21 cellular contexts compared by ENCODE assay signal in the genomic region with DNA sequence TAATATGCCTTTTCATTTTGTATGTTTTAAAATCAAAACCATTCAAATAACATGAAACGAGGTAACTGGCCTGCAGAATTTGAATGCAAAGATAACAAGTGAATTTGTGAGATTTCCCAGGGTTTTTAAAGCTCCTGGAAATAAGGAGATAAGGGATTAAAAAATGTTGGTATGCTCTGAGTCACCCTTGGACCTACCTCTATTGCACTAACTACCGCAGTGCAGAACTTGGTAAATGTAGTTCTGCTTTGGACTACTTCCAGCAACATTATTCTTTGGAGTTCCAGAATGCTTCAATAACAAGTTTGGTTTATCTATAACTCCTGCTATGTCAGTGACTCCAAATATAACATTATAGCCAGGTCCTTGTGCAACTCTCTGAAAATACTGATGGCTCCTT.
DNase-seq lines count a peak whose midpoint lies in the region; ATAC-seq and TF ChIP-seq lines count a peak whose summit lies in the region.
"Had no signal": no experiment of that assay in that cellular context is flagged by ENCODE, and none has a peak within 500 bp of the region (broad histone marks: within the 10 kb centered on the region; RNA-seq: fewer than 3 reads in every experiment).

No MANE protein-coding gene starts in this region.

- H3K27ac ChIP-seq in SK-N-SH (ENCODE audit: low read depth in 2 of 2, low read length in 1 of 2), result peak overlapping the region in 1 of 2 experiments; percentile 21; a peak in 1 of 4 replicates
- no peak overlapping the region for H3K27ac ChIP-seq in trophoblast cell (ENCODE audit: low read depth, low read length)
- no peak overlapping the region for H3K27ac ChIP-seq in body of pancreas
- no peak overlapping the region for H3K27ac ChIP-seq in spleen
- H3K27ac ChIP-seq: adrenal gland, left ventricle myocardium inferior, neural progenitor cell, psoas muscle had no signal

- H3K79me1 ChIP-seq in trophoblast cell (ENCODE audit: low read length), result no peaks in the 10 kb centered on the region

- H2BK12ac ChIP-seq in trophoblast cell (ENCODE audit: low read length), result no peak overlapping the region

- H4K20me1 ChIP-seq in SK-N-SH (ENCODE audit: insufficient read depth), result no peaks in the 10 kb centered on the region

- WGBS in SK-N-SH (ENCODE audit: low lambda C conversion rate), result 13% methylated on average over 2 of the region's 2 CpGs
- WGBS in trophoblast cell (ENCODE audit: extremely low coverage, insufficient coverage, insufficient read length), result no CpG with 5 or more reads among the region's 2 CpGs
- 30 to 47% methylated on average over 2 of the region's 2 CpGs for WGBS in body of pancreas, 2 donors
- WGBS in spleen, 5 donors, result 81 to 91% (median 87%) methylated on average over 2 of the region's 2 CpGs

- no peak overlapping the region for H4K91ac ChIP-seq in trophoblast cell (ENCODE audit: low read depth, low read length)

- H2AFZ ChIP-seq in SK-N-SH (ENCODE audit: low read depth) (no peak overlapping the region), trophoblast cell (ENCODE audit: insufficient read depth, low read length, poor library complexity) (no peak overlapping the region)
- H2AFZ ChIP-seq: neural progenitor cell had no signal

- no peak overlapping the region for H3K4ac ChIP-seq in trophoblast cell (ENCODE audit: low read depth, low read length)

- H3K9me3 ChIP-seq in SK-N-SH, result no peaks in the 10 kb centered on the region
- no peaks in the 10 kb centered on the region for H3K9me3 ChIP-seq in trophoblast cell (ENCODE audit: insufficient read depth, low read depth, low read length)
- H3K9me3 ChIP-seq in body of pancreas, result no peaks in the 10 kb centered on the region
- no peaks in the 10 kb centered on the region for H3K9me3 ChIP-seq in spleen
- H3K9me3 ChIP-seq: adrenal gland, left ventricle myocardium inferior, psoas muscle had no signal

- H2BK120ac ChIP-seq in trophoblast cell (ENCODE audit: insufficient read depth, low read length, poor library complexity), result no peak overlapping the region

- TF ChIP-seq RAD21 in SK-N-SH (IDR thresholded peaks at IDR 0.05; ENCODE audit: low read length), result no peak

- POLR2A ChIA-PET in SK-N-SH (lab: Yijun Ruan, JAX), result no interaction called here

- CTCF ChIA-PET in SK-N-SH (lab: Yijun Ruan, JAX), result interaction anchor here (1.1 to 1.8 kb wide), 3 partner anchors 17 to 732 kb away, joined by 3 to 4 read pairs (median 3); no protein-coding TSS in a partner anchor

- H4K8ac ChIP-seq in trophoblast cell (ENCODE audit: low read depth, low read length), result no peak overlapping the region

- H3K4me2 ChIP-seq in SK-N-SH, result no peak overlapping the region
- no peak overlapping the region for H3K4me2 ChIP-seq in trophoblast cell (ENCODE audit: low read length)
- H3K4me2 ChIP-seq: neural progenitor cell had no signal

- H2BK5ac ChIP-seq in trophoblast cell (ENCODE audit: low read depth, low read length, poor library complexity), result no peak overlapping the region

- H3K4me3 ChIP-seq in SK-N-SH (ENCODE audit: low read depth in 2 of 2, low read length in 1 of 2) (no peak overlapping the region), epithelial cell of proximal tubule (ENCODE audit: low read depth, low read length) (no peak overlapping the region), trophoblast cell (ENCODE audit: low read depth, low read length) (no peak overlapping the region), body of pancreas (no peak overlapping the region), spleen (no peak overlapping the region)
- H3K4me3 ChIP-seq: adrenal gland, K562, left ventricle myocardium inferior, neural progenitor cell, psoas muscle had no signal

- H3K36me3 ChIP-seq in SK-N-SH (replicated peaks in 1 of 2; ENCODE audit: control insufficient read depth in 1 of 2, insufficient read depth in 2 of 2, low read length in 1 of 2) (no peaks in the 10 kb centered on the region), trophoblast cell (ENCODE audit: control insufficient read depth in 1 of 2, insufficient read depth in 2 of 2, low read length in 2 of 2) (no peaks in the 10 kb centered on the region), body of pancreas (replicated peaks in 1 of 2; ENCODE audit: insufficient read depth in 1 of 2, low read depth in 2 of 2) (no peaks in the 10 kb centered on the region), spleen (no peaks in the 10 kb centered on the region)
- H3K36me3 ChIP-seq: adrenal gland, left ventricle myocardium inferior, neural progenitor cell had no signal

- ATAC-seq in body of pancreas, result no peak
- ATAC-seq: CD8-positive, alpha-beta T cell; K562; psoas muscle had no signal

- peaks cover 8% of the 10 kb centered on the region for H3F3A ChIP-seq in SK-N-SH (replicated peaks; ENCODE audit: insufficient read depth)

- no peak; a peak in 1 of 4 replicates for TF ChIP-seq EP300 in SK-N-SH (IDR thresholded peaks at IDR 0.05; ENCODE audit: borderline replicate concordance in 1 of 2, low read depth in 1 of 2, low read length in 1 of 2)

- H3K27me3 ChIP-seq in SK-N-SH (ENCODE audit: insufficient read depth) (no peaks in the 10 kb centered on the region), trophoblast cell (ENCODE audit: insufficient read depth, low read length) (no peaks in the 10 kb centered on the region), body of pancreas (no peaks in the 10 kb centered on the region), spleen (replicated peaks in 1 of 7) (no peaks in the 10 kb centered on the region)
- H3K27me3 ChIP-seq: adrenal gland, neural progenitor cell had no signal

- no peaks in the 10 kb centered on the region for H3K79me2 ChIP-seq in SK-N-SH (ENCODE audit: insufficient read depth)
- no peaks in the 10 kb centered on the region for H3K79me2 ChIP-seq in trophoblast cell (ENCODE audit: control insufficient read depth, insufficient read depth, low read length, poor library complexity)

- H3K14ac ChIP-seq in trophoblast cell (ENCODE audit: low read length), result no peak overlapping the region

- H4K12ac ChIP-seq in trophoblast cell (ENCODE audit: low read depth, low read length), result no peak overlapping the region

- H2AK5ac ChIP-seq in trophoblast cell (ENCODE audit: low read length), result no peak overlapping the region

- H3K23ac ChIP-seq in trophoblast cell (ENCODE audit: low read length), result no peak overlapping the region

- no peak overlapping the region for H3K18ac ChIP-seq in trophoblast cell (ENCODE audit: low read length)

- intact Hi-C loops in body of pancreas (cut with DNase I) (no loop called here), spleen (cut with DNase I; ENCODE audit: low total_unique reads) (no loop called here)

- TF ChIP-seq CTCF in SK-N-SH (IDR thresholded peaks at IDR 0.05) (no peak), epithelial cell of proximal tubule (conservative IDR thresholded peaks at IDR 0.05; ENCODE audit: low read depth, low read length) (no peak), body of pancreas (IDR thresholded peaks at IDR 0.05) (no peak), spleen (IDR thresholded peaks at IDR 0.05 in 8 of 11, conservative IDR thresholded peaks at IDR 0.05 in 3 of 11) (no peak)

- peak; percentile 31 for DNase-seq in ELR (ENCODE audit: low read depth)
- no peak for DNase-seq in SK-N-SH
- DNase-seq in epithelial cell of proximal tubule (ENCODE audit: low read depth), result peak; percentile 35
- peak; percentile 42 to 86 for DNase-seq in trophoblast cell
- no peak for DNase-seq in body of pancreas
- no peak for DNase-seq in NCI-H1694 (lab: John Stamatoyannopoulos, UW)
- DNase-seq in central memory CD4-positive, alpha-beta T cell, result no peak
- no peak for DNase-seq in spleen
- DNase-seq: activated CD4-positive, alpha-beta T cell treated with anti-CD3 and anti-CD28 coated beads for 4 hours; activated gamma-delta T cell; adrenal gland; CD8-positive, alpha-beta T cell; DMS53; left ventricle myocardium inferior; NCI-H2081 treated with DMSO at 0.1 percent for 48 hours; NCI-H510A; psoas muscle; stimulated activated CD8-positive, alpha-beta memory T cell treated with anti-CD3 and anti-CD28 coated beads, Interleukin-4, amount 100 ng/mL, for 48 hours; substantia nigra had no signal

- H3K9ac ChIP-seq in SK-N-SH (no peak overlapping the region), trophoblast cell (ENCODE audit: low read length) (no peak overlapping the region)
- H3K9ac ChIP-seq: neural progenitor cell had no signal

- H3K4me1 ChIP-seq in SK-N-SH (ENCODE audit: control insufficient read depth in 1 of 2, insufficient read depth in 2 of 2, low read depth in 1 of 2, low read length in 1 of 2) (peaks cover 0 to 8% of the 10 kb centered on the region in 2 experiments; a peak in 3 of 4 replicates), trophoblast cell (ENCODE audit: control insufficient read depth in 1 of 2, insufficient read depth in 2 of 2, low read length in 2 of 2) (no peaks in the 10 kb centered on the region), body of pancreas (no peaks in the 10 kb centered on the region), spleen (peaks cover 0 to 3% (median 0%) of the 10 kb centered on the region in 6 donors)
- H3K4me1 ChIP-seq: adrenal gland, left ventricle myocardium inferior, neural progenitor cell, psoas muscle had no signal

- no peak for TF ChIP-seq POLR2A in body of pancreas (IDR thresholded peaks at IDR 0.05)
- no peak for TF ChIP-seq POLR2A in spleen (IDR thresholded peaks at IDR 0.05)

- no peaks in the 10 kb centered on the region for H3K9me2 ChIP-seq in SK-N-SH

TF ChIP-seq in SK-N-SH, 30 proteins besides CTCF, POLR2A, EP300 and RAD21 (continues in another document):
- TF ChIP-seq FOXM1 (IDR thresholded peaks at IDR 0.05; ENCODE audit: low read depth), result no peak
- no peak for TF ChIP-seq SIN3A (IDR thresholded peaks at IDR 0.05; ENCODE audit: borderline replicate concordance, low read depth, low read length)
- TF ChIP-seq FOSL2 (IDR thresholded peaks at IDR 0.05; ENCODE audit: borderline replicate concordance, low read depth), result peak; percentile 74; the same call in 1 of the 2 replicates
- TF ChIP-seq, protein P1, sequence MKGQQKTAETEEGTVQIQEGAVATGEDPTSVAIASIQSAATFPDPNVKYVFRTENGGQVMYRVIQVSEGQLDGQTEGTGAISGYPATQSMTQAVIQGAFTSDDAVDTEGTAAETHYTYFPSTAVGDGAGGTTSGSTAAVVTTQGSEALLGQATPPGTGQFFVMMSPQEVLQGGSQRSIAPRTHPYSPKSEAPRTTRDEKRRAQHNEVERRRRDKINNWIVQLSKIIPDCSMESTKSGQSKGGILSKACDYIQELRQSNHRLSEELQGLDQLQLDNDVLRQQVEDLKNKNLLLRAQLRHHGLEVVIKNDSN (IDR thresholded peaks at IDR 0.05; ENCODE audit: borderline replicate concordance, low read depth), result no peak

Comparison
In these comparisons a context has a peak if more than half of its experiments do, and no peak if none do; other contexts are left out.
1. DNase-seq: peak in ELR (single experiment), epithelial cell of proximal tubule (single experiment) and trophoblast cell (2 of 2); none in SK-N-SH (single experiment), body of pancreas (0 of 4), NCI-H1694 (single experiment), central memory CD4-positive, alpha-beta T cell (single experiment) and spleen (single experiment).